Comparison of ENCODE assay signal across 12 cellular contexts in genomic region chr5:40276426-40277102, GRCh38.
DNase-seq lines count a peak whose midpoint lies in the region; ATAC-seq, FAIRE-seq and TF ChIP-seq lines count a peak whose summit lies in the region.
"Had no signal": no experiment of that assay in that cellular context is flagged by ENCODE, and none has a peak within 500 bp of the region (broad histone marks: within the 10 kb centered on the region; RNA-seq: fewer than 3 reads in every experiment).

No MANE protein-coding gene starts in this region.

- no peaks in the 10 kb centered on the region for H3K27me3 Mint-ChIP-seq in activated naive CD8-positive, alpha-beta T cell treated with anti-CD3 and anti-CD28 coated beads, Interleukin-2, amount 10 ng/mL, durations not matched to agents 7 days and 5 days

- POLR2A ChIA-PET in activated naive CD8-positive, alpha-beta T cell treated with anti-CD3 and anti-CD28 coated beads, Interleukin-2, amount 10 ng/mL, durations not matched to agents 7 days and 5 days (lab: Charles Lee) = interaction anchor here (1.1 kb wide), 1 partner anchor 22 kb away, joined by 3 read pairs; no protein-coding TSS in a partner anchor

- no peak for DNase-seq in activated naive CD8-positive, alpha-beta T cell treated with anti-CD3 and anti-CD28 coated beads, Interleukin-2, amount 10 ng/mL, durations not matched to agents 7 days and 5 days
- DNase-seq in RPMI8226 (no peak), amygdala (lab: John Stamatoyannopoulos, UW) (no peak), GM12891 (ENCODE audit: insufficient read length, low spot score) (no peak), OCI-M1 (lab: John Stamatoyannopoulos, UW) (no peak)
- DNase-seq: cerebellar nuclear complex, lower lobe of right lung, NCI-H510A treated with DMSO at 0.1 percent for 48 hours, thyroid gland had no signal

- peak overlapping the region; percentile 52 for H3K4me3 Mint-ChIP-seq in activated naive CD8-positive, alpha-beta T cell treated with anti-CD3 and anti-CD28 coated beads, Interleukin-2, amount 10 ng/mL, durations not matched to agents 7 days and 5 days

- H3K36me3 Mint-ChIP-seq in activated naive CD8-positive, alpha-beta T cell treated with anti-CD3 and anti-CD28 coated beads, Interleukin-2, amount 10 ng/mL, durations not matched to agents 7 days and 5 days = peaks cover 14% of the 10 kb centered on the region

- peak; percentile 9 for ATAC-seq in GM18519 (IDR thresholded peaks at IDR 0.05; ENCODE audit: low FRiP score, unreplicated experiment)
- peak; percentile 16 for ATAC-seq in GM21360 (IDR thresholded peaks at IDR 0.05; ENCODE audit: unreplicated experiment)
- peak; percentile 2 for ATAC-seq in HG03439 (IDR thresholded peaks at IDR 0.05; ENCODE audit: unreplicated experiment)
- ATAC-seq in activated naive CD8-positive, alpha-beta T cell treated with anti-CD3 and anti-CD28 coated beads, Interleukin-2, amount 10 ng/mL, durations not matched to agents 7 days and 5 days (ENCODE audit: low read depth) = no peak

- no peak for TF ChIP-seq POLR2A in GM12891 (IDR thresholded peaks at IDR 0.05; ENCODE audit: low read depth, low read length)

- H3K27ac Mint-ChIP-seq in activated naive CD8-positive, alpha-beta T cell treated with anti-CD3 and anti-CD28 coated beads, Interleukin-2, amount 10 ng/mL, durations not matched to agents 7 days and 5 days = peak overlapping the region; percentile 87

- H3K4me1 Mint-ChIP-seq in activated naive CD8-positive, alpha-beta T cell treated with anti-CD3 and anti-CD28 coated beads, Interleukin-2, amount 10 ng/mL, durations not matched to agents 7 days and 5 days = peaks cover 30% of the 10 kb centered on the region

- peaks cover 7% of the 10 kb centered on the region for H3K9me3 Mint-ChIP-seq in activated naive CD8-positive, alpha-beta T cell treated with anti-CD3 and anti-CD28 coated beads, Interleukin-2, amount 10 ng/mL, durations not matched to agents 7 days and 5 days

- no peak for FAIRE-seq in GM12891 (lab: Jason Lieb, UNC)

TF ChIP-seq in GM12891, 5 proteins besides CTCF, POLR2A, EP300 and RAD21:
- TF ChIP-seq SPI1 (IDR thresholded peaks at IDR 0.05; ENCODE audit: low read depth, low read length) = no peak
- TF ChIP-seq POU2F2 (IDR thresholded peaks at IDR 0.05; ENCODE audit: low read depth, low read length) = no peak
